In the genomic region with DNA sequence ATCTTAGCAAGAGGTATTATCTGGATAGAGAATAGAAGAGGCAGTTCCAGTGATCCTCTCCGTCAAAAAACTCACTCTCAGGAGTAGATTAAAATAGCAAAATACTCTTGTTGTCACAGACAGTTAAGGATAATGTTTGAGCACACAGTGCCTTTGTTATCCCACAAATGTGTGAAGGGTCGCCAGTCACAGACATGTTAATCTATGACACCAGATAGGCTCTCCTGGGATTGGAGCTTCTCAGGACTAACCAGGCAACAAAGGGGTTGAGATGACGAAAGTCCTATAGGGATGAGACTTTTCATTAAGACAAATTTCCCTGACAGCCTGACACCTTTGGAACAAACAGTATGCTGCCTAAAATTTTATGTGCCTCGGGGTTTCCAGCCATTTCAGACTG, we compare ENCODE assay signal across 34 cellular contexts.
"Had no signal": no experiment of that assay in that cellular context is flagged by ENCODE, and none has a peak within 500 bp of the region (broad histone marks: within the 10 kb centered on the region; RNA-seq: fewer than 3 reads in every experiment).

No MANE protein-coding gene starts in this region.

- H3K27ac Mint-ChIP-seq: activated CD4-positive, alpha-beta memory T cell treated with anti-CD3 and anti-CD28 coated beads for 36 hours; activated CD4-positive, alpha-beta T cell treated with anti-CD3 and anti-CD28 coated beads for 36 hours; activated CD4-positive, alpha-beta T cell treated with anti-CD3 and anti-CD28 coated beads, Interleukin-2, amount 10 ng/mL, durations not matched to agents 24 days and 14 days; activated CD8-positive, alpha-beta memory T cell treated with anti-CD3 and anti-CD28 coated beads, Interleukin-2, amount 10 ng/mL, durations not matched to agents 7 days and 5 days; activated CD8-positive, alpha-beta T cell treated with anti-CD3 and anti-CD28 coated beads, Interleukin-2, amount 10 ng/mL, durations not matched to agents 7 days and 5 days; activated naive CD4-positive, alpha-beta T cell treated with anti-CD3 and anti-CD28 coated beads, Interleukin-2, amount 10 ng/mL, durations not matched to agents 7 days and 5 days; activated naive CD8-positive, alpha-beta T cell; activated T-helper 1 cell treated with anti-CD3 and anti-CD28 coated beads, Interleukin-12 subunit alpha, Interleukin-12 subunit beta, Interleukin-2, Interleukin-4 antibody, amounts not matched to agents 30 ng/mL and 10 ng/mL and 1 ng/mL, durations not matched to agents 14 hours and 24 hours and 36 hours; activated T-helper 2 cell treated with anti-CD3 and anti-CD28 coated beads, Interferon-gamma antibody, Interleukin-2, Interleukin-4, amounts not matched to agents 10 μg/mL and 5 μg/mL and 100 μg/mL, durations not matched to agents 14 hours and 24 hours and 36 hours; dendritic cell treated with granulocyte-macrophage colony-stimulating factor and Interleukin-4, amounts not matched to agents 40 ng/mL and 50 ng/mL, for 4 days; T-helper 17 cell; T-helper 2 cell treated with Interferon-gamma antibody and Interleukin-4, amounts not matched to agents 5 μg/mL and 100 μg/mL, for 36 hours had no signal

- H3K27me3 ChIP-seq: brain microvascular endothelial cell, dorsolateral prefrontal cortex, esophagus squamous epithelium, gastroesophageal sphincter, heart right ventricle had no signal

- H3K27ac ChIP-seq: brain microvascular endothelial cell, coronary artery, dorsolateral prefrontal cortex, epithelial cell of prostate, esophagus squamous epithelium, gastroesophageal sphincter, heart right ventricle, WERI-Rb-1 had no signal

- H3K36me3 ChIP-seq: brain microvascular endothelial cell, esophagus squamous epithelium, gastroesophageal sphincter, heart right ventricle, WERI-Rb-1 had no signal

- H3K4me3 Mint-ChIP-seq: activated CD4-positive, alpha-beta memory T cell treated with anti-CD3 and anti-CD28 coated beads for 36 hours; activated CD4-positive, alpha-beta T cell treated with anti-CD3 and anti-CD28 coated beads for 36 hours; activated CD4-positive, alpha-beta T cell treated with anti-CD3 and anti-CD28 coated beads, Interleukin-2, amount 10 ng/mL, durations not matched to agents 24 days and 14 days; activated CD8-positive, alpha-beta memory T cell treated with anti-CD3 and anti-CD28 coated beads, Interleukin-2, amount 10 ng/mL, durations not matched to agents 7 days and 5 days; activated CD8-positive, alpha-beta T cell treated with anti-CD3 and anti-CD28 coated beads, Interleukin-2, amount 10 ng/mL, durations not matched to agents 7 days and 5 days; activated naive CD4-positive, alpha-beta T cell treated with anti-CD3 and anti-CD28 coated beads, Interleukin-2, amount 10 ng/mL, durations not matched to agents 7 days and 5 days; activated naive CD8-positive, alpha-beta T cell; activated T-helper 1 cell treated with anti-CD3 and anti-CD28 coated beads, Interleukin-12 subunit alpha, Interleukin-12 subunit beta, Interleukin-2, Interleukin-4 antibody, amounts not matched to agents 30 ng/mL and 10 ng/mL and 1 ng/mL, durations not matched to agents 14 hours and 24 hours and 36 hours; central memory CD8-positive, alpha-beta T cell; dendritic cell treated with granulocyte-macrophage colony-stimulating factor and Interleukin-4, amounts not matched to agents 40 ng/mL and 50 ng/mL, for 4 days; T-helper 17 cell; T-helper 2 cell treated with Interferon-gamma antibody and Interleukin-4, amounts not matched to agents 5 μg/mL and 100 μg/mL, for 36 hours had no signal

- H3K4me1 ChIP-seq: esophagus squamous epithelium, gastroesophageal sphincter, heart right ventricle had no signal

- H3K4me3 ChIP-seq: coronary artery, dorsolateral prefrontal cortex, esophagus squamous epithelium, gastroesophageal sphincter, heart right ventricle had no signal

- ATAC-seq: activated CD4-positive, alpha-beta T cell treated with anti-CD3 and anti-CD28 coated beads for 36 hours; activated CD8-positive, alpha-beta memory T cell treated with anti-CD3 and anti-CD28 coated beads, Interleukin-2, amount 10 ng/mL, durations not matched to agents 7 days and 5 days; activated CD8-positive, alpha-beta T cell treated with anti-CD3 and anti-CD28 coated beads, Interleukin-2, amount 10 ng/mL, durations not matched to agents 7 days and 5 days; gastroesophageal sphincter; heart right ventricle; T-helper 17 cell had no signal

- H3K27me3 Mint-ChIP-seq: activated CD4-positive, alpha-beta memory T cell treated with anti-CD3 and anti-CD28 coated beads for 36 hours; activated CD4-positive, alpha-beta T cell treated with anti-CD3 and anti-CD28 coated beads for 36 hours; activated CD4-positive, alpha-beta T cell treated with anti-CD3 and anti-CD28 coated beads, Interleukin-2, amount 10 ng/mL, durations not matched to agents 24 days and 14 days; activated CD8-positive, alpha-beta memory T cell treated with anti-CD3 and anti-CD28 coated beads, Interleukin-2, amount 10 ng/mL, durations not matched to agents 7 days and 5 days; activated naive CD4-positive, alpha-beta T cell treated with anti-CD3 and anti-CD28 coated beads, Interleukin-2, amount 10 ng/mL, durations not matched to agents 7 days and 5 days; activated naive CD8-positive, alpha-beta T cell; central memory CD8-positive, alpha-beta T cell; dendritic cell treated with granulocyte-macrophage colony-stimulating factor and Interleukin-4, amounts not matched to agents 40 ng/mL and 50 ng/mL, for 4 days; T-helper 17 cell had no signal

- DNase-seq: activated CD4-positive, alpha-beta memory T cell treated with anti-CD3 and anti-CD28 coated beads for 36 hours; activated CD4-positive, alpha-beta T cell treated with anti-CD3 and anti-CD28 coated beads for 36 hours; activated CD4-positive, alpha-beta T cell treated with anti-CD3 and anti-CD28 coated beads, Interleukin-2, amount 10 ng/mL, durations not matched to agents 24 days and 14 days; activated CD4-positive, CD25-positive, alpha-beta regulatory T cell; activated CD4-positive, CD25-positive, alpha-beta regulatory T cell treated with anti-CD3 and anti-CD28 coated beads, Interleukin-2, amount 50 U/mL, for 72 hours; activated CD8-positive, alpha-beta memory T cell treated with anti-CD3 and anti-CD28 coated beads, Interleukin-2, amount 10 ng/mL, durations not matched to agents 7 days and 5 days; activated CD8-positive, alpha-beta memory T cell treated with anti-CD3 and anti-CD28 coated beads, Interleukin-2, amount 50 U/mL, for 4 hours; activated CD8-positive, alpha-beta T cell treated with anti-CD3 and anti-CD28 coated beads, Interleukin-2, amount 10 ng/mL, durations not matched to agents 7 days and 5 days; activated effector memory CD4-positive, alpha-beta T cell treated with anti-CD3 and anti-CD28 coated beads, Interleukin-2, amount 50 U/mL, for 16 hours; activated naive CD4-positive, alpha-beta T cell; activated naive CD4-positive, alpha-beta T cell treated with anti-CD3 and anti-CD28 coated beads, Interleukin-2, amount 10 ng/mL, durations not matched to agents 7 days and 5 days; activated T-cell treated with anti-CD3 and anti-CD28 coated beads, Interleukin-2, amount 50 U/mL, for 1 hour; activated T-cell treated with anti-CD3 and anti-CD28 coated beads, Interleukin-2, amount 50 U/mL, for 48 hours; amniotic stem cell; anterior cingulate cortex; brain microvascular endothelial cell; dorsolateral prefrontal cortex; effector memory CD4-positive, alpha-beta T cell; esophagus squamous epithelium; foreskin melanocyte; heart right ventricle; T-helper 1 cell; T-helper 17 cell; T1000; WERI-Rb-1 had no signal

- H3K4me1 Mint-ChIP-seq: activated CD4-positive, alpha-beta T cell treated with anti-CD3 and anti-CD28 coated beads for 36 hours; activated CD4-positive, alpha-beta T cell treated with anti-CD3 and anti-CD28 coated beads, Interleukin-2, amount 10 ng/mL, durations not matched to agents 24 days and 14 days; central memory CD8-positive, alpha-beta T cell; T-helper 17 cell had no signal

- H3K36me3 Mint-ChIP-seq: activated CD4-positive, alpha-beta memory T cell treated with anti-CD3 and anti-CD28 coated beads for 36 hours; activated CD8-positive, alpha-beta memory T cell treated with anti-CD3 and anti-CD28 coated beads, Interleukin-2, amount 10 ng/mL, durations not matched to agents 7 days and 5 days; activated naive CD4-positive, alpha-beta T cell treated with anti-CD3 and anti-CD28 coated beads, Interleukin-2, amount 10 ng/mL, durations not matched to agents 7 days and 5 days; activated naive CD8-positive, alpha-beta T cell had no signal

- H3K9me3 Mint-ChIP-seq: activated CD4-positive, alpha-beta T cell treated with anti-CD3 and anti-CD28 coated beads, Interleukin-2, amount 10 ng/mL, durations not matched to agents 24 days and 14 days; dendritic cell treated with granulocyte-macrophage colony-stimulating factor and Interleukin-4, amounts not matched to agents 40 ng/mL and 50 ng/mL, for 4 days had no signal

- H3K9me3 ChIP-seq: esophagus squamous epithelium, gastroesophageal sphincter had no signal
